24 cellular contexts compared by ENCODE assay signal in the genomic region with DNA sequence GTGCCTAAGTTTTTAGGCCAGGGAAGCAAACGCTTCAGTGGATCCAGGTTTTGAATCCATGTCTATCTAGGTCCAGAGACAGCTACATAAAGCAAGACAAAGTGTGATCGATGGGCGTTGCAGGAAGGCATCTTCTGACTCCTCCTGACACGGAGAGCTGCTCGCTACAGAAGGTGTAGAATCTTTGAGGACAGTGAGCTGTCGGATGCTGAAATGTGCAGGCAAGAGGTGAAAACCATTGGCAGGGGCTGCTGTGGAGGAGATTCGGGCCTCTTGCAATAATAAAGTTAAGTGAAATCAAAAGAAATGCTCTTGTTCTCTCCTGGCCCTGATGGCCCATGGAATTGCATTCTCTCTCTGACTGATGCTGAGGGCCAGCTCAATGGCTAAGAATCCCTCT.
"Had no signal": no experiment of that assay in that cellular context is flagged by ENCODE, and none has a peak within 500 bp of the region (broad histone marks: within the 10 kb centered on the region; RNA-seq: fewer than 3 reads in every experiment).

No MANE protein-coding gene starts in this region.

- H3K36me3 Mint-ChIP-seq: activated naive CD4-positive, alpha-beta T cell treated with anti-CD3 and anti-CD28 coated beads, Interleukin-2, amount 50 U/mL, for 72 hours had no signal

- H3K27me3 Mint-ChIP-seq: central memory CD8-positive, alpha-beta T cell had no signal

- H3K4me1 Mint-ChIP-seq: central memory CD8-positive, alpha-beta T cell had no signal

- DNase-seq: activated CD4-positive, alpha-beta T cell treated with anti-CD3 and anti-CD28 coated beads for 1 hour; activated CD4-positive, alpha-beta T cell treated with anti-CD3 and anti-CD28 coated beads, Interleukin-2, amount 50 U/mL, for 1 hour; activated CD8-positive, alpha-beta T cell treated with anti-CD3 and anti-CD28 coated beads, Interleukin-2, amount 10 ng/mL, durations not matched to agents 7 days and 5 days; activated gamma-delta T cell treated with Interleukin-2 at 50 U/mL for 16 hours; aorta; colonic mucosa; dorsolateral prefrontal cortex; gastrocnemius medialis; head of caudate nucleus; hypothalamus; mucosa of descending colon; pancreas; psoas muscle; stimulated activated CD4-positive, alpha-beta T cell treated with anti-CD3 and anti-CD28 coated beads, Interleukin-4, amount 100 ng/mL, for 24 hours; stimulated activated naive CD4-positive, alpha-beta T cell treated with Interleukin-2 at 50 U/mL for 16 hours; T-helper 1 cell; upper lobe of right lung had no signal

- H3K9me3 ChIP-seq: colonic mucosa, esophagus muscularis mucosa, gastrocnemius medialis, mucosa of descending colon, neutrophil, pancreas, psoas muscle, right atrium auricular region, thoracic aorta, upper lobe of right lung had no signal

- H3K36me3 ChIP-seq: colonic mucosa, esophagus muscularis mucosa, gastrocnemius medialis, neutrophil, pancreas, right atrium auricular region, thoracic aorta, upper lobe of right lung had no signal

- H3K9me3 Mint-ChIP-seq: activated naive CD4-positive, alpha-beta T cell treated with anti-CD3 and anti-CD28 coated beads, Interleukin-2, amount 50 U/mL, for 72 hours; activated T-helper 1 cell treated with anti-CD3 and anti-CD28 coated beads, Interleukin-12 subunit alpha, Interleukin-12 subunit beta, Interleukin-2, Interleukin-4 antibody, amounts not matched to agents 30 ng/mL and 10 ng/mL and 1 ng/mL, durations not matched to agents 14 hours and 24 hours and 36 hours had no signal

- H3K4me3 ChIP-seq: colonic mucosa, dorsolateral prefrontal cortex, esophagus muscularis mucosa, gastrocnemius medialis, mucosa of descending colon, pancreas, psoas muscle, right atrium auricular region, thoracic aorta, upper lobe of right lung had no signal

- H3K27ac ChIP-seq: colonic mucosa, dorsolateral prefrontal cortex, esophagus muscularis mucosa, gastrocnemius medialis, neutrophil, pancreas, psoas muscle, right atrium auricular region, thoracic aorta, upper lobe of right lung had no signal

- H3K4me1 ChIP-seq: colonic mucosa, gastrocnemius medialis, pancreas, psoas muscle, right atrium auricular region, upper lobe of right lung had no signal

- H3K4me3 Mint-ChIP-seq: activated CD8-positive, alpha-beta T cell treated with anti-CD3 and anti-CD28 coated beads, Interleukin-2, amount 10 ng/mL, durations not matched to agents 7 days and 5 days; activated T-helper 1 cell treated with anti-CD3 and anti-CD28 coated beads, Interleukin-12 subunit alpha, Interleukin-12 subunit beta, Interleukin-2, Interleukin-4 antibody, amounts not matched to agents 30 ng/mL and 10 ng/mL and 1 ng/mL, durations not matched to agents 14 hours and 24 hours and 36 hours; central memory CD8-positive, alpha-beta T cell had no signal

- ATAC-seq: activated CD8-positive, alpha-beta T cell treated with anti-CD3 and anti-CD28 coated beads, Interleukin-2, amount 10 ng/mL, durations not matched to agents 7 days and 5 days; activated naive CD4-positive, alpha-beta T cell treated with anti-CD3 and anti-CD28 coated beads, Interleukin-2, amount 50 U/mL, for 72 hours; gastrocnemius medialis; mucosa of descending colon; pancreas; psoas muscle; upper lobe of right lung had no signal

- FAIRE-seq: pancreas had no signal

- H3K27me3 ChIP-seq: colonic mucosa, esophagus muscularis mucosa, gastrocnemius medialis, neutrophil, pancreas, right atrium auricular region, upper lobe of right lung had no signal

- H3K27ac Mint-ChIP-seq: activated CD8-positive, alpha-beta T cell treated with anti-CD3 and anti-CD28 coated beads, Interleukin-2, amount 10 ng/mL, durations not matched to agents 7 days and 5 days; activated naive CD4-positive, alpha-beta T cell treated with anti-CD3 and anti-CD28 coated beads, Interleukin-2, amount 50 U/mL, for 72 hours; activated T-helper 1 cell treated with anti-CD3 and anti-CD28 coated beads, Interleukin-12 subunit alpha, Interleukin-12 subunit beta, Interleukin-2, Interleukin-4 antibody, amounts not matched to agents 30 ng/mL and 10 ng/mL and 1 ng/mL, durations not matched to agents 14 hours and 24 hours and 36 hours had no signal
